11 cellular contexts compared by ENCODE assay signal in genomic region chr3:112092439-112093179, GRCh38. TPM values are rescaled to one million over a fixed set of nuclear protein-coding genes. Genes with fewer than 3 reads are reported as not detected.
DNase-seq lines count a peak whose midpoint lies in the region; ATAC-seq and TF ChIP-seq lines count a peak whose summit lies in the region.
"Had no signal": no experiment of that assay in that cellular context is flagged by ENCODE, and none has a peak within 500 bp of the region (broad histone marks: within the 10 kb centered on the region; RNA-seq: fewer than 3 reads in every experiment).

No MANE protein-coding gene starts in this region.

- H3K27ac Mint-ChIP-seq in activated CD4-positive, alpha-beta T cell treated with anti-CD3 and anti-CD28 coated beads, Interleukin-2, amount 10 ng/mL, durations not matched to agents 7 days and 5 days = peak overlapping the region; percentile 69
- peak overlapping the region; percentile 26 for H3K27ac Mint-ChIP-seq in stimulated activated memory B cell treated with anti-CD40 and anti-IgM and Interleukin-4, amounts not matched to agents 10 μg/mL and 1 μg/mL and 100 μg/mL, for 72 hours

- in situ Hi-C loops in gastrocnemius medialis (cut with MboI; ENCODE audit: low sequenced_read_pairs in 4 of 4) = no loop called here

- CTCF ChIA-PET in activated CD4-positive, alpha-beta T cell treated with anti-CD3 and anti-CD28 coated beads, Interleukin-2, amount 10 ng/mL, durations not matched to agents 7 days and 5 days (lab: Charles Lee) = interaction anchor here (0.6 to 1.6 kb wide), 6 partner anchors 12 to 1113 kb away, joined by 3 to 5 read pairs (median 4); no protein-coding TSS in a partner anchor

- no peaks in the 10 kb centered on the region for H3K27me3 ChIP-seq in gastrocnemius medialis

- no peaks in the 10 kb centered on the region for H3K27me3 Mint-ChIP-seq in activated CD4-positive, alpha-beta T cell treated with anti-CD3 and anti-CD28 coated beads, Interleukin-2, amount 10 ng/mL, durations not matched to agents 7 days and 5 days
- H3K27me3 Mint-ChIP-seq in stimulated activated memory B cell treated with anti-CD40 and anti-IgM and Interleukin-4, amounts not matched to agents 10 μg/mL and 1 μg/mL and 100 μg/mL, for 72 hours = peaks cover 19% of the 10 kb centered on the region

- no peaks in the 10 kb centered on the region for H3K9me3 Mint-ChIP-seq in activated CD4-positive, alpha-beta T cell treated with anti-CD3 and anti-CD28 coated beads, Interleukin-2, amount 10 ng/mL, durations not matched to agents 7 days and 5 days
- no peaks in the 10 kb centered on the region for H3K9me3 Mint-ChIP-seq in stimulated activated memory B cell treated with anti-CD40 and anti-IgM and Interleukin-4, amounts not matched to agents 10 μg/mL and 1 μg/mL and 100 μg/mL, for 72 hours

- no peak overlapping the region for H3K27ac ChIP-seq in gastrocnemius medialis

- H3K36me3 Mint-ChIP-seq in activated CD4-positive, alpha-beta T cell treated with anti-CD3 and anti-CD28 coated beads, Interleukin-2, amount 10 ng/mL, durations not matched to agents 7 days and 5 days (ENCODE audit: low read depth) = peaks cover 39% of the 10 kb centered on the region
- H3K36me3 Mint-ChIP-seq in stimulated activated memory B cell treated with anti-CD40 and anti-IgM and Interleukin-4, amounts not matched to agents 10 μg/mL and 1 μg/mL and 100 μg/mL, for 72 hours = no peaks in the 10 kb centered on the region

- H3K4me1 Mint-ChIP-seq in activated CD4-positive, alpha-beta T cell treated with anti-CD3 and anti-CD28 coated beads, Interleukin-2, amount 10 ng/mL, durations not matched to agents 7 days and 5 days = peaks cover 53% of the 10 kb centered on the region
- peaks cover 22% of the 10 kb centered on the region for H3K4me1 Mint-ChIP-seq in stimulated activated memory B cell treated with anti-CD40 and anti-IgM and Interleukin-4, amounts not matched to agents 10 μg/mL and 1 μg/mL and 100 μg/mL, for 72 hours

- no peak for TF ChIP-seq CTCF in fibroblast of villous mesenchyme (IDR thresholded peaks at IDR 0.05; ENCODE audit: insufficient read depth, low read depth, low read length)
- no peak for TF ChIP-seq CTCF in gastrocnemius medialis (IDR thresholded peaks at IDR 0.05 in 4 of 5, conservative IDR thresholded peaks at IDR 0.05 in 1 of 5)

- no peaks in the 10 kb centered on the region for H3K9me3 ChIP-seq in gastrocnemius medialis

- H3K36me3 ChIP-seq in gastrocnemius medialis = no peaks in the 10 kb centered on the region

- H3K4me3 ChIP-seq in fibroblast of villous mesenchyme (ENCODE audit: low read depth, low read length) = no peak overlapping the region
- no peak overlapping the region for H3K4me3 ChIP-seq in gastrocnemius medialis

- no peaks in the 10 kb centered on the region for H3K4me1 ChIP-seq in gastrocnemius medialis

- no peak for TF ChIP-seq POLR2A in gastrocnemius medialis (IDR thresholded peaks at IDR 0.05)

- H3K4me3 Mint-ChIP-seq in activated CD4-positive, alpha-beta T cell treated with anti-CD3 and anti-CD28 coated beads, Interleukin-2, amount 10 ng/mL, durations not matched to agents 7 days and 5 days = no peak overlapping the region
- no peak overlapping the region for H3K4me3 Mint-ChIP-seq in stimulated activated memory B cell treated with anti-CD40 and anti-IgM and Interleukin-4, amounts not matched to agents 10 μg/mL and 1 μg/mL and 100 μg/mL, for 72 hours

- intact Hi-C loops in gastrocnemius medialis (cut with DNase I; ENCODE audit: low total_unique reads) = no loop called here

- ATAC-seq in stimulated activated memory B cell treated with anti-CD40 and anti-IgM and Interleukin-4, amounts not matched to agents 10 μg/mL and 1 μg/mL and 100 μg/mL, for 72 hours = peak; percentile 24
- ATAC-seq in SK-N-SH treated with all-trans-retinoic acid at 6 μM for 48 hours (no peak), gastrocnemius medialis (no peak)

- DNase-seq in activated CD4-positive, alpha-beta T cell treated with anti-CD3 and anti-CD28 coated beads, Interleukin-2, amount 10 ng/mL, durations not matched to agents 7 days and 5 days = no peak
- no peak for DNase-seq in activated CD4-positive, alpha-beta T cell treated with anti-CD3 and anti-CD28 coated beads for 4 hours
- DNase-seq in NCI-H146 treated with DMSO at 0.1 percent for 48 hours (lab: John Stamatoyannopoulos, UW; ENCODE audit: unreplicated experiment) (peak; percentile 35), fibroblast of villous mesenchyme (ENCODE audit: low read depth) (peak; percentile 38), gastrocnemius medialis (no peak), cerebellum (ENCODE audit: low spot score) (no peak)
- DNase-seq: activated CD4-positive, alpha-beta T cell treated with anti-CD3 and anti-CD28 coated beads, Interleukin-2, amount 50 U/mL, for 1 hour; AML-193 had no signal

- POLR2A ChIA-PET in activated CD4-positive, alpha-beta T cell treated with anti-CD3 and anti-CD28 coated beads, Interleukin-2, amount 10 ng/mL, durations not matched to agents 7 days and 5 days (lab: Charles Lee) = interaction anchor here (0.6 kb wide), 1 partner anchor 494 kb away, joined by 3 read pairs; no protein-coding TSS in a partner anchor

TF ChIP-seq in SK-N-SH treated with all-trans-retinoic acid at 6 μM for 48 hours, 23 proteins besides CTCF, POLR2A, EP300 and RAD21:
- TF ChIP-seq RARB (CRISPR knock-in tag; IDR thresholded peaks at IDR 0.05) (no peak), PATZ1 (CRISPR knock-in tag; IDR thresholded peaks at IDR 0.05; ENCODE audit: borderline replicate concordance) (no peak), ZC3H10 (CRISPR knock-in tag; IDR thresholded peaks at IDR 0.05) (no peak), PPARA (CRISPR knock-in tag; IDR thresholded peaks at IDR 0.05; ENCODE audit: borderline replicate concordance) (no peak), ZNF565 (CRISPR knock-in tag; conservative IDR thresholded peaks at IDR 0.05; ENCODE audit: low read depth) (no peak)
TF ChIP-seq in SK-N-SH treated with all-trans-retinoic acid at 6 μM for 48 hours: peak in this region for 0.

RNA-seq across cellular contexts. Expression of gene C3orf52, which starts 6.4 kb away (rescaled TPM):
- 1 to 10 TPM; 9.2 to 9.5 TPM for total RNA-seq in activated CD4-positive, alpha-beta T cell treated with anti-CD3 and anti-CD28 coated beads, Interleukin-2, amount 10 ng/mL, durations not matched to agents 7 days and 5 days
- total RNA-seq in fibroblast of villous mesenchyme = 5.2 and 7.3 TPM in 2 replicates
- 1 to 10 TPM in 1 of 4 donors, under 1 TPM in 3; 0.39 to 1.1 (median 0.82) TPM for total RNA-seq in gastrocnemius medialis
- total RNA-seq in cerebellum = 1.00 TPM

RNA-seq across cellular contexts. Expression of gene GCSAM, which starts 40.4 kb away (rescaled TPM):
- 1 to 10 TPM; 9.3 to 9.9 TPM for total RNA-seq in activated CD4-positive, alpha-beta T cell treated with anti-CD3 and anti-CD28 coated beads, Interleukin-2, amount 10 ng/mL, durations not matched to agents 7 days and 5 days
- not detected in 2 replicates for total RNA-seq in fibroblast of villous mesenchyme
- not detected for total RNA-seq in gastrocnemius medialis
- 0.27 TPM for total RNA-seq in cerebellum
- total RNA-seq: HT-29 had no signal

RNA-seq across cellular contexts. Expression of gene TMPRSS7, which starts 58.1 kb away (rescaled TPM):
- not detected for total RNA-seq in activated CD4-positive, alpha-beta T cell treated with anti-CD3 and anti-CD28 coated beads, Interleukin-2, amount 10 ng/mL, durations not matched to agents 7 days and 5 days
- total RNA-seq in fibroblast of villous mesenchyme = not detected in 2 replicates
- not detected for total RNA-seq in gastrocnemius medialis
- total RNA-seq in cerebellum = 0.36 TPM
- total RNA-seq: HT-29 had no signal

Comparison
In these comparisons a context has a peak if more than half of its experiments do, and no peak if none do; other contexts are left out.
1. DNase-seq: peak in NCI-H146 treated with DMSO at 0.1 percent for 48 hours (single experiment) and fibroblast of villous mesenchyme (single experiment); none in activated CD4-positive, alpha-beta T cell treated with anti-CD3 and anti-CD28 coated beads, Interleukin-2, amount 10 ng/mL, durations not matched to agents 7 days and 5 days (single experiment), activated CD4-positive, alpha-beta T cell treated with anti-CD3 and anti-CD28 coated beads for 4 hours (0 of 2), gastrocnemius medialis (0 of 2) and cerebellum (single experiment).